Comparison of ENCODE assay signal across 15 cellular contexts in genomic region chr2:112493048-112493447, GRCh38. TPM values are rescaled to one million over a fixed set of nuclear protein-coding genes. Genes with fewer than 3 reads are reported as not detected.
DNase-seq lines count a peak whose midpoint lies in the region; ATAC-seq, FAIRE-seq and TF ChIP-seq lines count a peak whose summit lies in the region.
"Had no signal": no experiment of that assay in that cellular context is flagged by ENCODE, and none has a peak within 500 bp of the region (broad histone marks: within the 10 kb centered on the region; RNA-seq: fewer than 3 reads in every experiment).

No MANE protein-coding gene starts in this region.

- POLR2A ChIA-PET in IMR-90 (lab: Charles Lee; ENCODE audit: unreplicated experiment): interaction anchor here (1.0 kb wide), 1 partner anchor 9 kb away, joined by 4 read pairs; no protein-coding TSS in a partner anchor
- POLR2A ChIA-PET in K562 (lab: Yijun Ruan, JAX): interaction anchor here (1.7 kb wide), 1 partner anchor 17 kb away, joined by 6 read pairs; no protein-coding TSS in a partner anchor

- H3K9ac ChIP-seq in IMR-90 (ENCODE audit: low read depth, low read length) (no peak overlapping the region), K562 (ENCODE audit: insufficient read depth in 1 of 2, low read depth in 2 of 2, low read length in 2 of 2) (no peak overlapping the region), keratinocyte (ENCODE audit: control insufficient read depth, extremely low read depth, insufficient read depth, low read length) (no peak overlapping the region)

- TF ChIP-seq POLR2A in IMR-90 (IDR thresholded peaks at IDR 0.05; ENCODE audit: low read depth, low read length): no peak
- no peak for TF ChIP-seq POLR2A in K562 (conservative IDR thresholded peaks at IDR 0.05)
- no peak for TF ChIP-seq POLR2A in testis (IDR thresholded peaks at IDR 0.05)

- H3K9me1 ChIP-seq in IMR-90 (ENCODE audit: insufficient read depth, low read length) (peaks cover 12% of the 10 kb centered on the region), K562 (ENCODE audit: control insufficient read depth, insufficient read depth, low read length) (no peaks in the 10 kb centered on the region), keratinocyte (ENCODE audit: control insufficient read depth, extremely low read depth, insufficient read depth, low read length) (no peaks in the 10 kb centered on the region)

- H4K91ac ChIP-seq in IMR-90 (ENCODE audit: insufficient read depth, low read depth, low read length): no peak overlapping the region

- no peak overlapping the region for H2BK120ac ChIP-seq in IMR-90 (ENCODE audit: low read depth, low read length)

- H3K4me2 ChIP-seq in IMR-90 (ENCODE audit: low read depth, low read length) (no peak overlapping the region), K562 (ENCODE audit: insufficient read depth, low read length) (no peak overlapping the region), keratinocyte (ENCODE audit: control insufficient read depth, extremely low read depth, insufficient read depth, low read depth, low read length) (peak overlapping the region; percentile 65)

- H3K4me3 Mint-ChIP-seq in stimulated activated memory B cell treated with anti-CD40 and anti-IgM and Interleukin-4, amounts not matched to agents 10 μg/mL and 1 μg/mL and 100 μg/mL, for 72 hours: no peak overlapping the region
- H3K4me3 Mint-ChIP-seq: activated naive CD4-positive, alpha-beta T cell treated with anti-CD3 and anti-CD28 coated beads, Interleukin-2, amount 10 ng/mL, durations not matched to agents 7 days and 5 days; CD4-positive, CD25-positive, alpha-beta regulatory T cell had no signal

- H3K36me3 Mint-ChIP-seq in stimulated activated memory B cell treated with anti-CD40 and anti-IgM and Interleukin-4, amounts not matched to agents 10 μg/mL and 1 μg/mL and 100 μg/mL, for 72 hours: peaks cover 11% of the 10 kb centered on the region

- TF ChIP-seq RAD21 in IMR-90 (IDR thresholded peaks at IDR 0.05; ENCODE audit: low read length) (no peak), K562 (CRISPR knock-in tag; conservative IDR thresholded peaks at IDR 0.05 in 1 of 2, IDR thresholded peaks at IDR 0.05 in 1 of 2) (no peak)

- H3K27ac ChIP-seq in IMR-90 (ENCODE audit: insufficient read depth, low read length) (no peak overlapping the region), K562 (ENCODE audit: extremely low read depth, low read depth, low read length) (peak overlapping the region; percentile 64; the same call in 2 of the 3 replicates), keratinocyte (ENCODE audit: control insufficient read depth, insufficient read depth, low read length) (peak overlapping the region; percentile 10), testis (no peak overlapping the region)
- H3K27ac ChIP-seq: colonic mucosa, vagina had no signal

- H3K14ac ChIP-seq in IMR-90 (replicated peaks; ENCODE audit: low read depth, low read length): 0 out of 2 replicates have a peak overlapping the region, but pooled peaks have one; percentile 55

- peaks cover 16% of the 10 kb centered on the region for H3K79me2 ChIP-seq in K562 (ENCODE audit: control insufficient read depth, insufficient read depth, low read length)
- peaks cover 14% of the 10 kb centered on the region for H3K79me2 ChIP-seq in keratinocyte (ENCODE audit: control insufficient read depth, insufficient read depth, low read length)

- no peak for FAIRE-seq in K562 (lab: Jason Lieb, UNC)
- FAIRE-seq in keratinocyte (lab: Jason Lieb, UNC): no peak

- no peak overlapping the region for H4K8ac ChIP-seq in IMR-90 (ENCODE audit: low read depth in 2 of 2, low read length in 2 of 2)

- H2BK15ac ChIP-seq in IMR-90 (ENCODE audit: low read depth, low read length): no peak overlapping the region

- H2AFZ ChIP-seq in IMR-90 (replicated peaks; ENCODE audit: low read length, poor library complexity) (no peak overlapping the region), K562 (ENCODE audit: low read depth, low read length) (no peak overlapping the region), keratinocyte (ENCODE audit: control insufficient read depth, low read length) (no peak overlapping the region)

- H2BK5ac ChIP-seq in IMR-90 (ENCODE audit: low read depth, low read length, poor library complexity, severe bottlenecking): no peak overlapping the region

- BruUV-seq in IMR-90 (replicated peaks; lab: Mats Ljungman, UMichigan) (no TSS peak), K562 (replicated peaks; lab: Mats Ljungman, UMichigan) (no TSS peak)

- no peaks in the 10 kb centered on the region for H3K27me3 Mint-ChIP-seq in stimulated activated memory B cell treated with anti-CD40 and anti-IgM and Interleukin-4, amounts not matched to agents 10 μg/mL and 1 μg/mL and 100 μg/mL, for 72 hours
- H3K27me3 Mint-ChIP-seq: activated naive CD4-positive, alpha-beta T cell treated with anti-CD3 and anti-CD28 coated beads, Interleukin-2, amount 10 ng/mL, durations not matched to agents 7 days and 5 days; CD4-positive, CD25-positive, alpha-beta regulatory T cell had no signal

- H3K4me1 ChIP-seq in IMR-90 (ENCODE audit: control insufficient read depth, insufficient read depth, low read length) (peaks cover 9% of the 10 kb centered on the region), K562 (replicated peaks in 1 of 2; ENCODE audit: control insufficient read depth in 2 of 2, insufficient read depth in 2 of 2, low read length in 2 of 2) (peaks cover 6 to 16% of the 10 kb centered on the region in 2 experiments; a peak in 4 of 5 replicates), keratinocyte (ENCODE audit: control insufficient read depth, extremely low read depth, insufficient read depth, low read length) (peaks cover 19% of the 10 kb centered on the region), testis (no peaks in the 10 kb centered on the region)

- H3K4me3 ChIP-seq in IMR-90 (ENCODE audit: insufficient read depth, low read depth, low read length): no peak overlapping the region
- H3K4me3 ChIP-seq in K562: no peak overlapping the region
- no peak overlapping the region for H3K4me3 ChIP-seq in keratinocyte (ENCODE audit: control insufficient read depth in 2 of 3, extremely low read depth in 1 of 3, insufficient read depth in 2 of 3, low read depth in 1 of 3, low read length in 3 of 3)
- no peak overlapping the region for H3K4me3 ChIP-seq in testis
- H3K4me3 ChIP-seq: colonic mucosa, vagina had no signal

- H3K27me3 ChIP-seq in IMR-90 (ENCODE audit: control insufficient read depth, insufficient read depth, low read length) (no peaks in the 10 kb centered on the region), K562 (ENCODE audit: control insufficient read depth in 2 of 2, insufficient read depth in 2 of 2, low read length in 2 of 2) (no peaks in the 10 kb centered on the region), keratinocyte (ENCODE audit: control insufficient read depth, extremely low read depth, insufficient read depth, low read length) (no peaks in the 10 kb centered on the region), testis (no peaks in the 10 kb centered on the region)
- H3K27me3 ChIP-seq: colonic mucosa, vagina had no signal

- H3K4ac ChIP-seq in IMR-90 (ENCODE audit: low read depth, low read length): no peak overlapping the region

- CTCF ChIA-PET in IMR-90 (lab: Yijun Ruan, JAX) (interaction anchor here (1.2 kb wide), 1 partner anchor 13 kb away, joined by 3 read pairs; no protein-coding TSS in a partner anchor), K562 (lab: Yijun Ruan, JAX; ENCODE audit: low intra/inter-chr PET ratio) (no interaction called here)

- dilution Hi-C loops in IMR-90 (cut with HindIII; ENCODE audit: low sequenced_read_pairs, unreplicated experiment): no loop called here
- dilution Hi-C loops in keratinocyte (cut with MboI; ENCODE audit: extremely low pct_ligation_motif_present, low sequenced_read_pairs): no loop called here

- H4K20me1 ChIP-seq in IMR-90 (ENCODE audit: insufficient read depth, low read length): peaks cover 13% of the 10 kb centered on the region; the same call in 1 of the 2 replicates
- no peaks in the 10 kb centered on the region for H4K20me1 ChIP-seq in K562 (replicated peaks; ENCODE audit: control insufficient read depth, insufficient read depth, low read length)
- peaks cover 3% of the 10 kb centered on the region for H4K20me1 ChIP-seq in keratinocyte (ENCODE audit: control insufficient read depth, extremely low read depth, insufficient read depth, low read length)

- no peak overlapping the region for H3K27ac Mint-ChIP-seq in stimulated activated memory B cell treated with anti-CD40 and anti-IgM and Interleukin-4, amounts not matched to agents 10 μg/mL and 1 μg/mL and 100 μg/mL, for 72 hours
- H3K27ac Mint-ChIP-seq: activated naive CD4-positive, alpha-beta T cell treated with anti-CD3 and anti-CD28 coated beads, Interleukin-2, amount 10 ng/mL, durations not matched to agents 7 days and 5 days; CD4-positive, CD25-positive, alpha-beta regulatory T cell had no signal

- TF ChIP-seq CTCF in AG09319 (IDR thresholded peaks at IDR 0.05; ENCODE audit: low read depth, low read length) (peak; percentile 6), IMR-90 (conservative IDR thresholded peaks at IDR 0.05; ENCODE audit: low read depth, low read length) (0 out of 2 replicates have a peak, but pooled peaks have one; percentile 9), K562 (IDR thresholded peaks at IDR 0.05 in 2 of 3, conservative IDR thresholded peaks at IDR 0.05 in 1 of 3; ENCODE audit: insufficient read depth in 2 of 3, low read depth in 1 of 3, low read length in 3 of 3) (peak in 2 of 3 experiments; percentile 7 to 30; a peak in 1 of 6 replicates), keratinocyte (optimal IDR thresholded peaks at IDR 0.05 in 1 of 3, IDR thresholded peaks at IDR 0.05 in 1 of 3, conservative IDR thresholded peaks at IDR 0.05 in 1 of 3; ENCODE audit: extremely low read depth in 1 of 3, insufficient read depth in 2 of 3, low read length in 3 of 3) (peak; percentile 11 to 40 (median 15)), testis (IDR thresholded peaks at IDR 0.05) (no peak)

- no peak overlapping the region for H3K56ac ChIP-seq in IMR-90 (ENCODE audit: extremely low read depth, insufficient read depth, low read length)

- no CpG with 5 or more reads among the region's 3 CpGs for WGBS in IMR-90 (ENCODE audit: extremely low coverage in 2 of 2, insufficient read length in 1 of 2), 2 experiments
- 52% methylated on average over 3 of the region's 3 CpGs for WGBS in K562 (ENCODE audit: insufficient coverage, low coverage, missing lambda C conversion rate)
- 85 to 87% methylated on average over 3 of the region's 3 CpGs for WGBS in testis, 2 donors

- no peaks in the 10 kb centered on the region for H3K9me3 ChIP-seq in IMR-90 (ENCODE audit: control insufficient read depth, insufficient read depth, low read length)
- H3K9me3 ChIP-seq in K562 (replicated peaks; ENCODE audit: control insufficient read depth, insufficient read depth, low read depth, low read length): no peaks in the 10 kb centered on the region
- no peaks in the 10 kb centered on the region for H3K9me3 ChIP-seq in keratinocyte (ENCODE audit: control insufficient read depth, low read depth, low read length)
- no peaks in the 10 kb centered on the region for H3K9me3 ChIP-seq in testis
- H3K9me3 ChIP-seq: colonic mucosa, vagina had no signal

- no peak for DNase-seq in AG09319 (ENCODE audit: extremely low read depth, low read depth)
- peak; percentile 9 for DNase-seq in IMR-90
- DNase-seq in K562 (ENCODE audit: extremely low read depth in 1 of 4, low spot score in 3 of 4): peak in 1 of 4 experiments; percentile 13
- no peak for DNase-seq in keratinocyte (ENCODE audit: low read depth, low spot score)
- DNase-seq in MV-4-11 (lab: John Stamatoyannopoulos, UW): no peak
- DNase-seq in testis: no peak
- no peak for DNase-seq in DMS79 treated with DMSO at 0.1 percent for 48 hours (lab: John Stamatoyannopoulos, UW)
- DNase-seq: activated naive CD4-positive, alpha-beta T cell treated with anti-CD3 and anti-CD28 coated beads, Interleukin-2, amount 10 ng/mL, durations not matched to agents 7 days and 5 days; CD4-positive, CD25-positive, alpha-beta regulatory T cell; colonic mucosa; NCI-H1092 treated with DMSO at 0.1 percent for 48 hours; NCI-H524 treated with DMSO at 0.1 percent for 48 hours; stimulated activated CD4-positive, alpha-beta T cell treated with anti-CD3 and anti-CD28 coated beads, Interleukin-2, amount 100 ng/mL, for 48 hours had no signal

- H3K18ac ChIP-seq in IMR-90 (ENCODE audit: low read depth, low read length): no peak overlapping the region

- ATAC-seq in IMR-90 (ENCODE audit: low read depth) (peak; percentile 39; the same call in 1 of the 2 replicates), K562 (peak; percentile 86)
- no peak for ATAC-seq in stimulated activated memory B cell treated with anti-CD40 and anti-IgM and Interleukin-4, amounts not matched to agents 10 μg/mL and 1 μg/mL and 100 μg/mL, for 72 hours

- H3K79me1 ChIP-seq in IMR-90 (ENCODE audit: low read depth in 1 of 2, low read length in 2 of 2): peaks cover 13 to 37% of the 10 kb centered on the region in 2 experiments

- intact Hi-C loops in IMR-90 (cut with micrococcal nuclease) (no loop called here), K562 (cut with micrococcal nuclease) (no loop called here), testis (cut with DNase I; ENCODE audit: low total_unique reads) (no loop called here)

- no peak overlapping the region for H2BK20ac ChIP-seq in IMR-90 (ENCODE audit: low read depth, low read length)

- peaks cover 13% of the 10 kb centered on the region for H3K36me3 ChIP-seq in IMR-90 (ENCODE audit: control insufficient read depth, insufficient read depth, low read length)
- H3K36me3 ChIP-seq in K562 (ENCODE audit: control insufficient read depth, insufficient read depth, low read length): peaks cover 44% of the 10 kb centered on the region
- peaks cover 2 to 3% of the 10 kb centered on the region in 2 experiments for H3K36me3 ChIP-seq in keratinocyte (ENCODE audit: control insufficient read depth in 2 of 2, extremely low read depth in 1 of 2, insufficient read depth in 2 of 2, low read length in 2 of 2)
- no peaks in the 10 kb centered on the region for H3K36me3 ChIP-seq in testis (ENCODE audit: low read depth, missing control alignments)
- H3K36me3 ChIP-seq: colonic mucosa had no signal

- in situ Hi-C loops in IMR-90 (cut with MboI; ENCODE audit: low sequenced_read_pairs) (no loop called here), K562 (cut with MboI) (loop anchor here (25.0 kb wide), 1 partner anchor 231 kb away; the partner anchor contains the start of gene ZC3H8)

- H2AK9ac ChIP-seq in IMR-90 (replicated peaks; ENCODE audit: low read depth, low read length, poor library complexity): peak overlapping the region; percentile 31

- no peak overlapping the region for H2AK5ac ChIP-seq in IMR-90 (ENCODE audit: low read depth, low read length)

- TF ChIP-seq EP300 in K562 (IDR thresholded peaks at IDR 0.05; ENCODE audit: low read length): no peak

- H4K5ac ChIP-seq in IMR-90 (ENCODE audit: low read depth, low read length): no peak overlapping the region

- no peaks in the 10 kb centered on the region for H3K9me3 Mint-ChIP-seq in stimulated activated memory B cell treated with anti-CD40 and anti-IgM and Interleukin-4, amounts not matched to agents 10 μg/mL and 1 μg/mL and 100 μg/mL, for 72 hours
- H3K9me3 Mint-ChIP-seq: activated naive CD4-positive, alpha-beta T cell treated with anti-CD3 and anti-CD28 coated beads, Interleukin-2, amount 10 ng/mL, durations not matched to agents 7 days and 5 days; CD4-positive, CD25-positive, alpha-beta regulatory T cell had no signal

- H3K4me1 Mint-ChIP-seq in stimulated activated memory B cell treated with anti-CD40 and anti-IgM and Interleukin-4, amounts not matched to agents 10 μg/mL and 1 μg/mL and 100 μg/mL, for 72 hours: no peaks in the 10 kb centered on the region

- H3K23ac ChIP-seq in IMR-90 (ENCODE audit: low read depth, low read length): no peak overlapping the region

RNA-seq across cellular contexts. Expression of gene TTL, which starts 11.1 kb away (rescaled TPM):
- total RNA-seq in IMR-90 (2012; rRNA removed): 36.2 and 44.7 TPM in 2 replicates
- 13.4 and 18.2 TPM in 2 replicates for polyA plus RNA-seq in IMR-90 (2012; rRNA removed)
- polyA plus RNA-seq in IMR-90 (2012; cell fraction: cytosol; rRNA removed): 4.8 and 5.2 TPM in 2 replicates
- polyA plus RNA-seq in IMR-90 (2012; cell fraction: nucleus; rRNA removed; ENCODE audit: low replicate concordance): 8.9 and 25.1 TPM in 2 replicates
- 55.7 and 73.0 TPM in 2 replicates for total RNA-seq in K562 (2011; cell fraction: chromatin; rRNA removed; ENCODE audit: low replicate concordance)
- 25.7 and 30.9 TPM in 2 replicates for total RNA-seq in K562 (2011; cell fraction: nucleolus; rRNA removed)
- 54.3 and 81.5 TPM in 2 replicates for total RNA-seq in K562 (2011; cell fraction: nucleoplasm; rRNA removed)
- 20.7 and 26.4 TPM in 2 replicates for total RNA-seq in K562 (2014; rRNA removed)
- 54.4 and 57.4 TPM in 2 replicates for total RNA-seq in K562 (2014; rRNA removed; fragmentation: Illumina TruSeq; extraction: Trizol)
- total RNA-seq in K562 (2015; rRNA removed; fragmentation: Illumina TruSeq; extraction: Trizol): 38.8 and 41.6 TPM in 2 replicates
- total RNA-seq in K562 (2021): 51.4 and 53.5 TPM in 2 replicates
- 26.5 and 34.9 TPM in 2 replicates for polyA plus RNA-seq in K562 (2011; rRNA removed)
- 12.3 and 17.3 TPM in 2 replicates for polyA plus RNA-seq in K562 (2011; cell fraction: cytosol; rRNA removed)
- 25.6 and 32.6 TPM in 2 replicates for polyA plus RNA-seq in K562 (2011; cell fraction: nucleus; rRNA removed)
- polyA plus RNA-seq in K562 (2012): 22.4 and 28.5 TPM in 2 replicates
- polyA plus RNA-seq in K562 (2014; fragmentation: Illumina TruSeq; extraction: Trizol): 37.9 and 41.8 TPM in 2 replicates
- 10 to 100 TPM in 1 of 2 experiments, 1 to 10 TPM in 1; 9.4 to 11.2 TPM for polyA plus RNA-seq in K562 (2014; fragmentation: Nextera tagmentation; extraction: Ambion mirVana)
- polyA plus RNA-seq in K562 (2014; rRNA removed): 23.3 and 28.6 TPM in 2 replicates
- 43.4 and 50.3 TPM in 2 replicates for polyA minus RNA-seq in K562 (2011; rRNA and poly(A)+ RNA removed)
- 22.6 and 32.4 TPM in 2 replicates for polyA minus RNA-seq in K562 (2011; cell fraction: cytosol; rRNA and poly(A)+ RNA removed)
- 15.6 and 16.8 TPM in 2 replicates for polyA minus RNA-seq in K562 (2011; cell fraction: nucleus; rRNA and poly(A)+ RNA removed)
- polyA plus RNA-seq in keratinocyte: 27.6 to 37.9 TPM (median 28.6 TPM) in 3 replicates
- polyA plus RNA-seq in keratinocyte (2011; ENCODE audit: low read depth): 10.4 TPM
- polyA plus RNA-seq in keratinocyte (2011; cell fraction: cytosol; rRNA removed): 31.2 and 45.2 TPM in 2 replicates
- polyA plus RNA-seq in keratinocyte (2011; cell fraction: nucleus; rRNA removed): 37.9 and 39.6 TPM in 2 replicates
- 16.8 and 31.0 TPM in 2 replicates for polyA plus RNA-seq in keratinocyte (2012; ENCODE audit: low replicate concordance)
- polyA minus RNA-seq in keratinocyte: 39.3 to 58.3 TPM (median 44.3 TPM) in 3 replicates
- 38.8 TPM for polyA minus RNA-seq in keratinocyte (2011; cell fraction: cytosol; rRNA and poly(A)+ RNA removed)
- 19.0 and 43.3 TPM in 2 replicates for polyA minus RNA-seq in keratinocyte (2011; cell fraction: nucleus; rRNA and poly(A)+ RNA removed)
- 10 to 100 TPM; 11.4 to 14.3 TPM for total RNA-seq in testis
- polyA plus RNA-seq in testis (ENCODE audit: insufficient read depth, low read depth, low replicate concordance): 12.2 TPM

RNA-seq across cellular contexts. Expression of gene POLR1B, which starts 49.2 kb away (rescaled TPM):
- total RNA-seq in IMR-90 (2012; rRNA removed) (22.8 and 24.6 TPM in 2 replicates), K562 (2014; rRNA removed) (21.2 and 27.9 TPM in 2 replicates), K562 (2014; rRNA removed; fragmentation: Illumina TruSeq; extraction: Trizol) (47.9 and 55.1 TPM in 2 replicates), K562 (2015; rRNA removed; fragmentation: Illumina TruSeq; extraction: Trizol) (42.3 and 46.4 TPM in 2 replicates), K562 (2021) (53.9 and 60.8 TPM in 2 replicates), testis (10 to 100 TPM; 26.9 to 29.8 TPM)
- polyA plus RNA-seq in IMR-90 (2012; rRNA removed) (10.5 and 10.9 TPM in 2 replicates), K562 (2011; rRNA removed) (32.4 and 47.9 TPM in 2 replicates), K562 (2014; fragmentation: Illumina TruSeq; extraction: Trizol) (39.6 and 40.2 TPM in 2 replicates), K562 (2014; fragmentation: Nextera tagmentation; extraction: Ambion mirVana) (10 to 100 TPM; 19.8 to 38.6 TPM), K562 (2014; rRNA removed) (22.8 and 24.7 TPM in 2 replicates), keratinocyte (23.5 to 31.9 TPM (median 27.1 TPM) in 3 replicates), testis (ENCODE audit: insufficient read depth, low read depth, low replicate concordance) (59.2 TPM)
- 6.0 and 6.1 TPM in 2 replicates for polyA plus RNA-seq in IMR-90 (2012; cell fraction: cytosol; rRNA removed)
- 7.3 and 8.5 TPM in 2 replicates for polyA plus RNA-seq in IMR-90 (2012; cell fraction: nucleus; rRNA removed; ENCODE audit: low replicate concordance)
- total RNA-seq in K562 (2011; cell fraction: chromatin; rRNA removed; ENCODE audit: low replicate concordance): 74.4 and 133 TPM in 2 replicates
- total RNA-seq in K562 (2011; cell fraction: nucleolus; rRNA removed): 31.9 and 32.0 TPM in 2 replicates
- 44.6 and 47.5 TPM in 2 replicates for total RNA-seq in K562 (2011; cell fraction: nucleoplasm; rRNA removed)
- polyA plus RNA-seq in K562 (2011; cell fraction: cytosol; rRNA removed): 26.7 and 44.0 TPM in 2 replicates
- 25.3 and 33.6 TPM in 2 replicates for polyA plus RNA-seq in K562 (2011; cell fraction: nucleus; rRNA removed)
- 12.2 and 23.6 TPM in 2 replicates for polyA plus RNA-seq in K562 (2012)
- 112 and 124 TPM in 2 replicates for polyA minus RNA-seq in K562 (2011; rRNA and poly(A)+ RNA removed)
- polyA minus RNA-seq in K562 (2011; cell fraction: cytosol; rRNA and poly(A)+ RNA removed): 40.5 and 66.9 TPM in 2 replicates
- polyA minus RNA-seq in K562 (2011; cell fraction: nucleus; rRNA and poly(A)+ RNA removed): 23.6 and 37.7 TPM in 2 replicates
- 7.5 TPM for polyA plus RNA-seq in keratinocyte (2011; ENCODE audit: low read depth)
- 13.2 and 21.2 TPM in 2 replicates for polyA plus RNA-seq in keratinocyte (2011; cell fraction: cytosol; rRNA removed)
- 38.7 and 42.7 TPM in 2 replicates for polyA plus RNA-seq in keratinocyte (2011; cell fraction: nucleus; rRNA removed)
- 11.3 and 19.7 TPM in 2 replicates for polyA plus RNA-seq in keratinocyte (2012; ENCODE audit: low replicate concordance)
- polyA minus RNA-seq in keratinocyte: 58.3 to 70.7 TPM (median 66.9 TPM) in 3 replicates
- polyA minus RNA-seq in keratinocyte (2011; cell fraction: cytosol; rRNA and poly(A)+ RNA removed): 22.3 TPM
- 34.3 and 66.8 TPM in 2 replicates for polyA minus RNA-seq in keratinocyte (2011; cell fraction: nucleus; rRNA and poly(A)+ RNA removed)

RNA-seq across cellular contexts. Expression of gene RGPD8, which starts 59.6 kb away (rescaled TPM):
- total RNA-seq in IMR-90 (2012; rRNA removed) (4.1 and 4.2 TPM in 2 replicates), K562 (2014; rRNA removed) (0.14 TPM in 1 of 2 replicates, not detected in the other), K562 (2014; rRNA removed; fragmentation: Illumina TruSeq; extraction: Trizol) (0.15 and 0.26 TPM in 2 replicates), K562 (2015; rRNA removed; fragmentation: Illumina TruSeq; extraction: Trizol) (0.11 and 0.38 TPM in 2 replicates), K562 (2021) (0.45 and 0.47 TPM in 2 replicates), testis (10 to 100 TPM; 33.0 to 57.2 TPM)
- polyA plus RNA-seq in IMR-90 (2012; rRNA removed) (0.67 and 0.69 TPM in 2 replicates), K562 (2011; rRNA removed) (0.11 and 0.17 TPM in 2 replicates), K562 (2014; fragmentation: Illumina TruSeq; extraction: Trizol) (0.04 and 0.07 TPM in 2 replicates), K562 (2014; fragmentation: Nextera tagmentation; extraction: Ambion mirVana) (under 1 TPM in 1 of 2 experiments, not detected in 1; 0.03 TPM), K562 (2014; rRNA removed) (0.07 and 0.08 TPM in 2 replicates), keratinocyte (1.7 to 2.4 TPM (median 1.8 TPM) in 3 replicates), testis (ENCODE audit: insufficient read depth, low read depth, low replicate concordance) (28.0 TPM)
- 0.06 and 0.07 TPM in 2 replicates for polyA plus RNA-seq in IMR-90 (2012; cell fraction: cytosol; rRNA removed)
- polyA plus RNA-seq in IMR-90 (2012; cell fraction: nucleus; rRNA removed; ENCODE audit: low replicate concordance): 0.36 and 3.0 TPM in 2 replicates
- total RNA-seq in K562 (2011; cell fraction: chromatin; rRNA removed; ENCODE audit: low replicate concordance): 3.3 TPM in 1 of 2 replicates, not detected in the other
- total RNA-seq in K562 (2011; cell fraction: nucleolus; rRNA removed): 0.13 and 0.33 TPM in 2 replicates
- total RNA-seq in K562 (2011; cell fraction: nucleoplasm; rRNA removed): 0.88 and 1.5 TPM in 2 replicates
- 0.01 TPM in 1 of 2 replicates, not detected in the other for polyA plus RNA-seq in K562 (2011; cell fraction: cytosol; rRNA removed)
- 0.08 and 0.10 TPM in 2 replicates for polyA plus RNA-seq in K562 (2011; cell fraction: nucleus; rRNA removed)
- polyA plus RNA-seq in K562 (2012): 0.10 and 0.12 TPM in 2 replicates
- polyA minus RNA-seq in K562 (2011; rRNA and poly(A)+ RNA removed): 0.21 and 0.48 TPM in 2 replicates
- not detected in 2 replicates for polyA minus RNA-seq in K562 (2011; cell fraction: cytosol; rRNA and poly(A)+ RNA removed)
- 0.22 and 0.40 TPM in 2 replicates for polyA minus RNA-seq in K562 (2011; cell fraction: nucleus; rRNA and poly(A)+ RNA removed)
- 4.3 TPM for polyA plus RNA-seq in keratinocyte (2011; ENCODE audit: low read depth)
- polyA plus RNA-seq in keratinocyte (2011; cell fraction: cytosol; rRNA removed): 0.53 and 1.1 TPM in 2 replicates
- 7.9 and 10.0 TPM in 2 replicates for polyA plus RNA-seq in keratinocyte (2011; cell fraction: nucleus; rRNA removed)
- polyA plus RNA-seq in keratinocyte (2012; ENCODE audit: low replicate concordance): 1.3 and 1.9 TPM in 2 replicates
- 7.3 to 15.7 TPM in 2 of 3 replicates, not detected in the other for polyA minus RNA-seq in keratinocyte
- 2.9 TPM for polyA minus RNA-seq in keratinocyte (2011; cell fraction: cytosol; rRNA and poly(A)+ RNA removed)
- 12.5 and 23.0 TPM in 2 replicates for polyA minus RNA-seq in keratinocyte (2011; cell fraction: nucleus; rRNA and poly(A)+ RNA removed)

Comparison
In these comparisons a context has a peak if more than half of its experiments do, and no peak if none do; other contexts are left out.
1. CTCF ChIP-seq: peak in AG09319 (single experiment), IMR-90 (single experiment), K562 (2 of 3) and keratinocyte (3 of 3); none in testis (0 of 3).
2. H3K27ac ChIP-seq: peak in K562 (single experiment) and keratinocyte (single experiment); none in IMR-90 (single experiment) and testis (0 of 2).